ENCODE assay signal across 3 cellular contexts in genomic region chr4:114590360-114590759, GRCh38. TPM values are rescaled to one million over a fixed set of nuclear protein-coding genes. Genes with fewer than 3 reads are reported as not detected.
"Had no signal": no experiment of that assay in that cellular context is flagged by ENCODE, and none has a peak within 500 bp of the region (broad histone marks: within the 10 kb centered on the region; RNA-seq: fewer than 3 reads in every experiment).

No MANE protein-coding gene starts in this region.

RNA-seq across cellular contexts. Expression of gene UGT8, which starts 8.2 kb away (rescaled TPM):
- total RNA-seq: activated CD4-positive, alpha-beta T cell treated with anti-CD3 and anti-CD28 coated beads, Interleukin-2, amount 10 ng/mL, durations not matched to agents 24 days and 14 days; activated CD8-positive, alpha-beta T cell treated with anti-CD3 and anti-CD28 coated beads, Interleukin-2, amount 10 ng/mL, durations not matched to agents 7 days and 5 days; T-helper 1 cell treated with Interleukin-12 subunit alpha and Interleukin-12 subunit beta and Interleukin-4 antibody, amounts not matched to agents 30 ng/mL and 1 ng/mL, for 36 hours had no signal
